ENCODE assay signal across 8 cellular contexts in genomic region chr19:19366691-19367396, GRCh38. TPM values are rescaled to one million over a fixed set of nuclear protein-coding genes. Genes with fewer than 3 reads are reported as not detected.
DNase-seq lines count a peak whose midpoint lies in the region; ATAC-seq and TF ChIP-seq lines count a peak whose summit lies in the region.

No MANE protein-coding gene starts in this region.

- TF ChIP-seq CTCF in Loucy (conservative IDR thresholded peaks at IDR 0.05; ENCODE audit: low read length) = peak; percentile 98
- peak; percentile 95 for TF ChIP-seq CTCF in cardiac muscle cell (IDR thresholded peaks at IDR 0.05; ENCODE audit: low read depth, low read length)

- H3K4me2 ChIP-seq in Loucy (ENCODE audit: low read depth, low read length, poor library complexity, severe bottlenecking) = peak overlapping the region; percentile 52

- no peaks in the 10 kb centered on the region for H3K27me3 ChIP-seq in Loucy (ENCODE audit: insufficient read depth, low read length, poor library complexity, severe bottlenecking)
- no peaks in the 10 kb centered on the region for H3K27me3 ChIP-seq in cardiac muscle cell

- H4K20me1 ChIP-seq in Loucy (ENCODE audit: insufficient read depth, low read length, poor library complexity, severe bottlenecking) = no peaks in the 10 kb centered on the region

- DNase-seq in COLO668 (lab: John Stamatoyannopoulos, UW; ENCODE audit: unreplicated experiment) = peak; percentile 79
- peak; percentile 86 for DNase-seq in SK-MEL-5 (ENCODE audit: low read depth, low spot score)
- peak; percentile 21 to 62 (median 46) for DNase-seq in activated naive CD4-positive, alpha-beta T cell (lab: John Stamatoyannopoulos, UW)
- peak; percentile 79 to 87 for DNase-seq in cardiac muscle cell (ENCODE audit: low read depth in 1 of 2, low spot score in 1 of 2)
- DNase-seq in retina = peak; percentile 74

- no peaks in the 10 kb centered on the region for H3K36me3 ChIP-seq in Loucy (ENCODE audit: insufficient read depth, low read length)
- no peaks in the 10 kb centered on the region for H3K36me3 ChIP-seq in cardiac muscle cell

- peak overlapping the region; percentile 39 for H3K4me3 ChIP-seq in Loucy (ENCODE audit: low read length, poor library complexity, severe bottlenecking)
- H3K4me3 ChIP-seq in cardiac muscle cell = no peak overlapping the region

- peak; percentile 65 for ATAC-seq in GM21423 (IDR thresholded peaks at IDR 0.05; ENCODE audit: unreplicated experiment)
- no peak for ATAC-seq in HG02840 (IDR thresholded peaks at IDR 0.05; ENCODE audit: low FRiP score, unreplicated experiment)

- 0 out of 2 replicates have a peak, but pooled peaks cover 2% of the 10 kb centered on the region for H3F3A ChIP-seq in Loucy (ENCODE audit: low read depth)

- peak overlapping the region; percentile 46 for H3K9ac ChIP-seq in Loucy (ENCODE audit: low read depth, low read length, poor library complexity, severe bottlenecking)

- no peak overlapping the region for H3K27ac ChIP-seq in cardiac muscle cell

- in situ Hi-C loops in SK-MEL-5 (cut with HindIII; ENCODE audit: low pct_unique_long_range_greater_than_20kb, low sequenced_read_pairs) = no loop called here

- no peaks in the 10 kb centered on the region for H3K9me2 ChIP-seq in Loucy (replicated peaks; ENCODE audit: low read depth, low read length)

- peak overlapping the region; percentile 85 for H2AFZ ChIP-seq in Loucy (ENCODE audit: low read length)

- H3K9me3 ChIP-seq in Loucy (ENCODE audit: insufficient read depth, low read depth, low read length) = no peaks in the 10 kb centered on the region
- H3K9me3 ChIP-seq in cardiac muscle cell (ENCODE audit: low read depth) = no peaks in the 10 kb centered on the region

- H3K4me1 ChIP-seq in Loucy (ENCODE audit: insufficient read depth, low read length, poor library complexity, severe bottlenecking) = peaks cover 3% of the 10 kb centered on the region
- no peaks in the 10 kb centered on the region for H3K4me1 ChIP-seq in cardiac muscle cell (ENCODE audit: low read depth)

- H3K79me2 ChIP-seq in Loucy (ENCODE audit: insufficient read depth, low read length) = no peaks in the 10 kb centered on the region

RNA-seq across cellular contexts. Expression of gene GATAD2A, which starts 38.6 kb away (rescaled TPM):
- 37.1 and 39.0 TPM in 2 replicates for total RNA-seq in SK-MEL-5 (2014; rRNA removed; shearing (Covaris generic))
- polyA plus RNA-seq in SK-MEL-5 (2015; cell fraction: cytosol; rRNA removed) = 81.7 and 107 TPM in 2 replicates
- polyA plus RNA-seq in SK-MEL-5 (2015; cell fraction: nucleus; rRNA removed) = 17.2 and 25.9 TPM in 2 replicates
- 72.9 and 98.3 TPM in 2 replicates for total RNA-seq in cardiac muscle cell
- 32.3 and 39.4 TPM in 2 replicates for polyA plus RNA-seq in cardiac muscle cell

RNA-seq across cellular contexts. Expression of gene MAU2, which starts 46.2 kb away (rescaled TPM):
- total RNA-seq in SK-MEL-5 (2014; rRNA removed; shearing (Covaris generic)) = 17.4 and 20.7 TPM in 2 replicates
- polyA plus RNA-seq in SK-MEL-5 (2015; cell fraction: cytosol; rRNA removed) = 30.6 and 32.3 TPM in 2 replicates
- polyA plus RNA-seq in SK-MEL-5 (2015; cell fraction: nucleus; rRNA removed) = 67.0 and 80.6 TPM in 2 replicates
- 46.0 and 78.5 TPM in 2 replicates for total RNA-seq in cardiac muscle cell
- 43.6 and 53.9 TPM in 2 replicates for polyA plus RNA-seq in cardiac muscle cell

RNA-seq across cellular contexts. Expression of gene SUGP1, which starts 46.5 kb away (rescaled TPM):
- total RNA-seq in SK-MEL-5 (2014; rRNA removed; shearing (Covaris generic)) = 20.1 and 23.1 TPM in 2 replicates
- 29.0 and 29.6 TPM in 2 replicates for polyA plus RNA-seq in SK-MEL-5 (2015; cell fraction: cytosol; rRNA removed)
- polyA plus RNA-seq in SK-MEL-5 (2015; cell fraction: nucleus; rRNA removed) = 48.7 and 77.6 TPM in 2 replicates
- total RNA-seq in cardiac muscle cell = 74.5 and 76.0 TPM in 2 replicates
- polyA plus RNA-seq in cardiac muscle cell = 73.7 and 84.6 TPM in 2 replicates
